Comparison of ENCODE assay signal across 1 cellular context in the genomic region with DNA sequence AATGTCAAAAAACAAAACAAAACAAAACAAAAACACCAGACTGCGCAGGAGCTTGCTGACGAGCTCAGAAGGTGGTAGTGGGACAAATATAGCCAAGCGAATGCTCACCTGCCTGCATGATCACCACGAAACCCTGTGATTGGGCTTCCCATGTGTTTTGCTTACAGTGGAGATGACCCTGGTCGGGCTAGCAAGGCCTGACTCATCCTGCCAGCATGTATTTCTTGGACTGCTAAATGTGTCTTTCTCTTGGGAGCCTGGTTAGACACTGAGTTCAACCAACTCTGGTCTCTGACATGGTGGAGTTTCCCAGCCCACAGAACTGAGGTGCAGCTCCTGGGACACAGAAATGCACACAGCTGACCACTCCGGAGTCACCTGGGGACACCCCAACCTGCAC.
A peak's percentile ranks its signal among the peaks of the same experiment; 100 is the strongest.
TF ChIP-seq lines count a peak whose summit lies in the region.

No MANE protein-coding gene starts in this region.

TF ChIP-seq in IMR-90, 13 proteins besides CTCF, POLR2A, EP300 and RAD21:
- TF ChIP-seq CEBPB (IDR thresholded peaks at IDR 0.05; ENCODE audit: low read depth, low read length) (no peak), RFX5 (IDR thresholded peaks at IDR 0.05; ENCODE audit: low read depth, low read length) (no peak), FOS (IDR thresholded peaks at IDR 0.05; ENCODE audit: low read depth, low read length) (peak; percentile 50)
- TF ChIP-seq, protein P1, sequence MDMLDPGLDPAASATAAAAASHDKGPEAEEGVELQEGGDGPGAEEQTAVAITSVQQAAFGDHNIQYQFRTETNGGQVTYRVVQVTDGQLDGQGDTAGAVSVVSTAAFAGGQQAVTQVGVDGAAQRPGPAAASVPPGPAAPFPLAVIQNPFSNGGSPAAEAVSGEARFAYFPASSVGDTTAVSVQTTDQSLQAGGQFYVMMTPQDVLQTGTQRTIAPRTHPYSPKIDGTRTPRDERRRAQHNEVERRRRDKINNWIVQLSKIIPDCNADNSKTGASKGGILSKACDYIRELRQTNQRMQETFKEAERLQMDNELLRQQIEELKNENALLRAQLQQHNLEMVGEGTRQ (IDR thresholded peaks at IDR 0.05; ENCODE audit: low read depth, low read length), result peak; percentile 25; the same call in 1 of the 2 replicates
